Comparison of ENCODE assay signal across 8 cellular contexts in the genomic region with DNA sequence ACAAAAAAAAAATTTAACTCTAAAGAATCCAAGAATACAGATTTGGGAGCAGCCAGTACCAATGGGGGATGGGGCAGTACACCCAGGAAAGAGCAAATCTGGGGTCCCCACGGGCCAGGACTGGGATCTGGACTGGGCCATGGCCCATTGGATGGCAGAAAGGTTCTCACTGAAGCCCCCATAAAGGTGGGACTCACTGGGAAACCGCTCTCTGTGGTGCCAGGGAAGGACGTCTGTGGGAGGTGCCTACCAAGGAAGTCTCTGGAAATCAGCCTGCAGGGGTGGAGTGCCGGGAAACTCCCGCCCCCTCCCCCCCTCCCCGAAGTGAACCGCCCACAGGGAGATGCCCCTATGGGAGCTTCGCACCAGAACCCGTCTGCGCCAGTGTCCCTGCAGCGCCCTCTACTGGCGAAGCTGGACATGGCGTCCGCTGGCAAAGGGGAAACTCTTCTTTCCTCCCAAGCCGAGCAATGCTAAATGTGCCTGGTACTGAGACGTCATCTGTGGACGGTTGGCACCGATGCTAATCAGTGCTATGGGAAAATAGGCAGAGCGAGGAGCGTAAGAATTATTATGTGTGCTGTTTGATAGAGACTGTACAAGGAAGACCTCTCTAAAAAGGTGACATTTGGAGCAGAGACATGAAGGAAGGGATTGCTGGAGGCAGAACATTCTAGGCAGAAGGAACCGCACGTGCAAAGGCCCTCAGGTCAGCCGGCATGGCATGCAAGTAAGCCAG.
DNase-seq lines count a peak whose midpoint lies in the region; ATAC-seq and TF ChIP-seq lines count a peak whose summit lies in the region.

No MANE protein-coding gene starts in this region.

- H3K36me3 Mint-ChIP-seq in endothelial cell (ENCODE audit: low read depth, unreplicated experiment): no peaks in the 10 kb centered on the region
- H3K36me3 Mint-ChIP-seq in naive thymus-derived CD8-positive, alpha-beta T cell: peaks cover 0 to 5% (median 0%) of the 10 kb centered on the region in 3 donors

- no peak overlapping the region for H3K27ac Mint-ChIP-seq in endothelial cell (ENCODE audit: unreplicated experiment)
- peak overlapping the region in 5 of 10 donors; percentile 1 to 90 (median 59) for H3K27ac Mint-ChIP-seq in naive thymus-derived CD8-positive, alpha-beta T cell

- H3K4me3 ChIP-seq in GM06990 (replicated peaks; ENCODE audit: low read depth, low read length) (no peak overlapping the region), HEK293 (ENCODE audit: low read depth, low read length) (no peak overlapping the region)

- no peaks in the 10 kb centered on the region for H3K4me1 Mint-ChIP-seq in endothelial cell (ENCODE audit: unreplicated experiment)
- peaks cover 9 to 12% (median 12%) of the 10 kb centered on the region in 4 donors for H3K4me1 Mint-ChIP-seq in naive thymus-derived CD8-positive, alpha-beta T cell

- H3K9me3 ChIP-seq in HEK293 (ENCODE audit: control insufficient read depth, insufficient read depth, low read depth, low read length): no peaks in the 10 kb centered on the region

- H3K36me3 ChIP-seq in GM06990 (ENCODE audit: control insufficient read depth, insufficient read depth, low read length) (no peaks in the 10 kb centered on the region), HEK293 (ENCODE audit: control insufficient read depth in 2 of 2, insufficient read depth in 1 of 2, low read length in 2 of 2) (no peaks in the 10 kb centered on the region)

- H3K4me3 Mint-ChIP-seq in endothelial cell (ENCODE audit: unreplicated experiment): no peak overlapping the region
- peak overlapping the region in 1 of 10 donors; percentile 18 for H3K4me3 Mint-ChIP-seq in naive thymus-derived CD8-positive, alpha-beta T cell

- CTCF ChIA-PET in HEK293 (lab: Yijun Ruan, JAX): interaction anchor here (0.5 to 1.9 kb wide), 19 partner anchors 8 to 830 kb away, joined by 3 to 9 read pairs (median 4); a partner anchor contains a TSS

- H3K27me3 ChIP-seq in GM06990 (replicated peaks; ENCODE audit: control insufficient read depth, insufficient read depth, low read length): no peaks in the 10 kb centered on the region; the same call in 1 of the 2 replicates

- POLR2A ChIA-PET in HEK293 (lab: Yijun Ruan, JAX): interaction anchor here (0.6 to 0.7 kb wide), 2 partner anchors 83 to 569 kb away, joined by 3 read pairs; no protein-coding TSS in a partner anchor
- POLR2A ChIA-PET in naive thymus-derived CD8-positive, alpha-beta T cell (lab: Charles Lee): no interaction called here

- H3K9me3 Mint-ChIP-seq in endothelial cell (ENCODE audit: unreplicated experiment): no peaks in the 10 kb centered on the region
- H3K9me3 Mint-ChIP-seq in naive thymus-derived CD8-positive, alpha-beta T cell: peaks cover 0 to 20% (median 0%) of the 10 kb centered on the region in 9 donors

- no peak overlapping the region for H3K27ac ChIP-seq in HEK293 (ENCODE audit: extremely low read depth, low read depth, low read length)

- H3K4me1 ChIP-seq in HEK293 (ENCODE audit: control insufficient read depth, insufficient read depth, low read length): no peaks in the 10 kb centered on the region

- ATAC-seq in naive thymus-derived CD8-positive, alpha-beta T cell: peak; percentile 63
- no peak for ATAC-seq in HG03469 (IDR thresholded peaks at IDR 0.05; ENCODE audit: unreplicated experiment)

- TF ChIP-seq CTCF in GM06990 (IDR thresholded peaks at IDR 0.05; ENCODE audit: insufficient read depth, low read length, poor library complexity, severe bottlenecking) (peak; percentile 83), HEK293 (tag by site-specific recombination; IDR thresholded peaks at IDR 0.05) (peak; percentile 82), endothelial cell (IDR thresholded peaks at IDR 0.05; ENCODE audit: unreplicated experiment) (peak; percentile 95)

- peaks cover 8% of the 10 kb centered on the region for H3K27me3 Mint-ChIP-seq in endothelial cell (ENCODE audit: unreplicated experiment)
- peaks cover 0 to 5% (median 0%) of the 10 kb centered on the region in 5 donors for H3K27me3 Mint-ChIP-seq in naive thymus-derived CD8-positive, alpha-beta T cell

- DNase-seq in GM06990 (ENCODE audit: extremely low read depth, insufficient read length): peak; percentile 62
- DNase-seq in NCI-H526 (lab: John Stamatoyannopoulos, UW): peak; percentile 5 to 66
- DNase-seq in activated CD8-positive, alpha-beta memory T cell treated with anti-CD3 and anti-CD28 coated beads for 1 hour (ENCODE audit: extremely low read depth in 1 of 2, low read depth in 1 of 2): peak; percentile 26 to 66
- peak; percentile 66 for DNase-seq in endothelial cell (ENCODE audit: low spot score)
- peak; percentile 21 to 76 (median 58) for DNase-seq in naive thymus-derived CD8-positive, alpha-beta T cell
- DNase-seq in stimulated activated naive CD4-positive, alpha-beta T cell treated with Interleukin-2 at 50 U/mL for 16 hours (lab: John Stamatoyannopoulos, UW): peak; percentile 80

TF ChIP-seq in HEK293, 187 proteins besides CTCF, POLR2A, EP300 and RAD21 (continues in another document):
- TF ChIP-seq, protein P1, sequence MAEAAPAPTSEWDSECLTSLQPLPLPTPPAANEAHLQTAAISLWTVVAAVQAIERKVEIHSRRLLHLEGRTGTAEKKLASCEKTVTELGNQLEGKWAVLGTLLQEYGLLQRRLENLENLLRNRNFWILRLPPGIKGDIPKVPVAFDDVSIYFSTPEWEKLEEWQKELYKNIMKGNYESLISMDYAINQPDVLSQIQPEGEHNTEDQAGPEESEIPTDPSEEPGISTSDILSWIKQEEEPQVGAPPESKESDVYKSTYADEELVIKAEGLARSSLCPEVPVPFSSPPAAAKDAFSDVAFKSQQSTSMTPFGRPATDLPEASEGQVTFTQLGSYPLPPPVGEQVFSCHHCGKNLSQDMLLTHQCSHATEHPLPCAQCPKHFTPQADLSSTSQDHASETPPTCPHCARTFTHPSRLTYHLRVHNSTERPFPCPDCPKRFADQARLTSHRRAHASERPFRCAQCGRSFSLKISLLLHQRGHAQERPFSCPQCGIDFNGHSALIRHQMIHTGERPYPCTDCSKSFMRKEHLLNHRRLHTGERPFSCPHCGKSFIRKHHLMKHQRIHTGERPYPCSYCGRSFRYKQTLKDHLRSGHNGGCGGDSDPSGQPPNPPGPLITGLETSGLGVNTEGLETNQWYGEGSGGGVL (tag by site-specific recombination; IDR thresholded peaks at IDR 0.05): peak; percentile 17; the same call in 1 of the 2 replicates
- TF ChIP-seq GLIS2 (tag by site-specific recombination; IDR thresholded peaks at IDR 0.05) (peak; percentile 59), ZNF654 (tag by site-specific recombination; IDR thresholded peaks at IDR 0.05; ENCODE audit: low read depth) (peak; percentile 70), KLF9 (tag by site-specific recombination; IDR thresholded peaks at IDR 0.05; ENCODE audit: low read depth) (0 out of 2 replicates have a peak, but pooled peaks have one; percentile 47), ZNF623 (tag by site-specific recombination; IDR thresholded peaks at IDR 0.05) (peak; percentile 58), GLIS1 (tag by site-specific recombination; IDR thresholded peaks at IDR 0.05) (peak; percentile 44; the same call in 1 of the 2 replicates), ZXDB (tag by site-specific recombination; IDR thresholded peaks at IDR 0.05) (0 out of 2 replicates have a peak, but pooled peaks have one; percentile 24), ZFHX2 (tag by site-specific recombination; conservative IDR thresholded peaks at IDR 0.05) (peak; percentile 61), EGR2 (tag by site-specific recombination; IDR thresholded peaks at IDR 0.05; ENCODE audit: low read depth) (peak; percentile 56; the same call in 1 of the 2 replicates)
- TF ChIP-seq, protein P2, sequence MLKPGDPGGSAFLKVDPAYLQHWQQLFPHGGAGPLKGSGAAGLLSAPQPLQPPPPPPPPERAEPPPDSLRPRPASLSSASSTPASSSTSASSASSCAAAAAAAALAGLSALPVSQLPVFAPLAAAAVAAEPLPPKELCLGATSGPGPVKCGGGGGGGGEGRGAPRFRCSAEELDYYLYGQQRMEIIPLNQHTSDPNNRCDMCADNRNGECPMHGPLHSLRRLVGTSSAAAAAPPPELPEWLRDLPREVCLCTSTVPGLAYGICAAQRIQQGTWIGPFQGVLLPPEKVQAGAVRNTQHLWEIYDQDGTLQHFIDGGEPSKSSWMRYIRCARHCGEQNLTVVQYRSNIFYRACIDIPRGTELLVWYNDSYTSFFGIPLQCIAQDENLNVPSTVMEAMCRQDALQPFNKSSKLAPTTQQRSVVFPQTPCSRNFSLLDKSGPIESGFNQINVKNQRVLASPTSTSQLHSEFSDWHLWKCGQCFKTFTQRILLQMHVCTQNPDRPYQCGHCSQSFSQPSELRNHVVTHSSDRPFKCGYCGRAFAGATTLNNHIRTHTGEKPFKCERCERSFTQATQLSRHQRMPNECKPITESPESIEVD (tag by site-specific recombination; IDR thresholded peaks at IDR 0.05): no peak
- TF ChIP-seq, protein P3, sequence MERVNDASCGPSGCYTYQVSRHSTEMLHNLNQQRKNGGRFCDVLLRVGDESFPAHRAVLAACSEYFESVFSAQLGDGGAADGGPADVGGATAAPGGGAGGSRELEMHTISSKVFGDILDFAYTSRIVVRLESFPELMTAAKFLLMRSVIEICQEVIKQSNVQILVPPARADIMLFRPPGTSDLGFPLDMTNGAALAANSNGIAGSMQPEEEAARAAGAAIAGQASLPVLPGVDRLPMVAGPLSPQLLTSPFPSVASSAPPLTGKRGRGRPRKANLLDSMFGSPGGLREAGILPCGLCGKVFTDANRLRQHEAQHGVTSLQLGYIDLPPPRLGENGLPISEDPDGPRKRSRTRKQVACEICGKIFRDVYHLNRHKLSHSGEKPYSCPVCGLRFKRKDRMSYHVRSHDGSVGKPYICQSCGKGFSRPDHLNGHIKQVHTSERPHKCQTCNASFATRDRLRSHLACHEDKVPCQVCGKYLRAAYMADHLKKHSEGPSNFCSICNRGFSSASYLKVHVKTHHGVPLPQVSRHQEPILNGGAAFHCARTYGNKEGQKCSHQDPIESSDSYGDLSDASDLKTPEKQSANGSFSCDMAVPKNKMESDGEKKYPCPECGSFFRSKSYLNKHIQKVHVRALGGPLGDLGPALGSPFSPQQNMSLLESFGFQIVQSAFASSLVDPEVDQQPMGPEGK (tag by site-specific recombination; IDR thresholded peaks at IDR 0.05): peak; percentile 44
- TF ChIP-seq, protein P4, sequence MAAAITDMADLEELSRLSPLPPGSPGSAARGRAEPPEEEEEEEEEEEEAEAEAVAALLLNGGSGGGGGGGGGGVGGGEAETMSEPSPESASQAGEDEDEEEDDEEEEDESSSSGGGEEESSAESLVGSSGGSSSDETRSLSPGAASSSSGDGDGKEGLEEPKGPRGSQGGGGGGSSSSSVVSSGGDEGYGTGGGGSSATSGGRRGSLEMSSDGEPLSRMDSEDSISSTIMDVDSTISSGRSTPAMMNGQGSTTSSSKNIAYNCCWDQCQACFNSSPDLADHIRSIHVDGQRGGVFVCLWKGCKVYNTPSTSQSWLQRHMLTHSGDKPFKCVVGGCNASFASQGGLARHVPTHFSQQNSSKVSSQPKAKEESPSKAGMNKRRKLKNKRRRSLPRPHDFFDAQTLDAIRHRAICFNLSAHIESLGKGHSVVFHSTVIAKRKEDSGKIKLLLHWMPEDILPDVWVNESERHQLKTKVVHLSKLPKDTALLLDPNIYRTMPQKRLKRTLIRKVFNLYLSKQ (tag by site-specific recombination; IDR thresholded peaks at IDR 0.05; ENCODE audit: borderline replicate concordance): no peak
